ENCODE assay signal across 33 cellular contexts in the genomic region with DNA sequence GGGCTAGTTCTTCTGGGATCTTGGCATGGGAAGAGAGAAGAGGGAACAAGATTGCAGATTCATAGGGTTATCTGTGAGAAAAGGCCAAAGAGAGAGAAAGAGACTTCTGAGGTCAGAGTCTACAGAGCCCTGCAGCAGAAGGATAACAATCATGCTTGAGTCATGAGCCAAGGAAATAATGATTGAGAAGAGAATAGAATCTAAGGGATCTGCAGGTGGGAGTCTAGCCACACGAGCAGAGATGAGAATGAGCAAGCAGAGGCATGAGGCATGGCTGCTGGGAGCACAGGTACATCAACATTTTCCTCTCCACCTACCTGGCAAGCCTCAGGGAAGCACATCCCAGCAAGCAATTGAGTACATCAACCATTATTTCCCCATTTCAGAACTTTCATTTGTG.
"Had no signal": no experiment of that assay in that cellular context is flagged by ENCODE, and none has a peak within 500 bp of the region (broad histone marks: within the 10 kb centered on the region; RNA-seq: fewer than 3 reads in every experiment).

No MANE protein-coding gene starts in this region.

- ATAC-seq: activated naive CD4-positive, alpha-beta T cell treated with anti-CD3 and anti-CD28 coated beads, Interleukin-2, amount 50 U/mL, for 72 hours; activated naive CD8-positive, alpha-beta T cell treated with anti-CD3 and anti-CD28 coated beads, Interleukin-2, amount 50 U/mL, for 24 hours; activated T-cell treated with anti-CD3 and anti-CD28 coated beads, Interleukin-2, amount 50 U/mL, for 4 hours; activated T-cell treated with anti-CD3 and anti-CD28 coated beads, Interleukin-2, amount 50 U/mL, for 72 hours; activated T-helper 17 cell treated with anti-CD3 and anti-CD28 coated beads, Interleukin-2, amount 50 U/mL, for 72 hours; body of pancreas had no signal

- DNase-seq: activated effector memory CD4-positive, alpha-beta T cell treated with anti-CD3 and anti-CD28 coated beads, Interleukin-2, amount 50 U/mL, for 16 hours; activated effector memory CD4-positive, alpha-beta T cell treated with Interleukin-2 at 50 U/mL for 16 hours; activated gamma-delta T cell; activated gamma-delta T cell treated with Interleukin-2 at 50 U/mL for 16 hours; activated naive CD4-positive, alpha-beta T cell; activated naive CD4-positive, alpha-beta T cell treated with anti-CD3 and anti-CD28 coated beads for 36 hours; activated naive CD4-positive, alpha-beta T cell treated with anti-CD3 and anti-CD28 coated beads, Interleukin-2, amount 10 ng/mL, durations not matched to agents 7 days and 5 days; activated naive CD4-positive, alpha-beta T cell treated with anti-CD3 and anti-CD28 coated beads, Interleukin-2, amount 50 U/mL, for 16 hours; activated naive CD4-positive, alpha-beta T cell treated with Interleukin-2 at 50 U/mL for 16 hours; activated naive CD8-positive, alpha-beta T cell treated with anti-CD3 and anti-CD28 coated beads for 36 hours; activated naive CD8-positive, alpha-beta T cell treated with anti-CD3 and anti-CD28 coated beads, Interleukin-2, amount 10 ng/mL, durations not matched to agents 7 days and 5 days; activated naive CD8-positive, alpha-beta T cell treated with anti-CD3 and anti-CD28 coated beads, Interleukin-2, amount 50 U/mL, for 24 hours; activated T-cell treated with anti-CD3 and anti-CD28 coated beads, Interleukin-2, amount 50 U/mL, for 1 hour; activated T-cell treated with anti-CD3 and anti-CD28 coated beads, Interleukin-2, amount 50 U/mL, for 24 hours; activated T-cell treated with anti-CD3 and anti-CD28 coated beads, Interleukin-2, amount 50 U/mL, for 4 hours; activated T-cell treated with anti-CD3 and anti-CD28 coated beads, Interleukin-2, amount 50 U/mL, for 48 hours; activated T-cell treated with anti-CD3 and anti-CD28 coated beads, Interleukin-2, amount 50 U/mL, for 72 hours; adrenal gland; amniotic stem cell; amygdala; anterior cingulate cortex; aorta; body of pancreas; brain microvascular endothelial cell; caudate nucleus; central memory CD4-positive, alpha-beta T cell; cerebellar nuclear complex had no signal

- H3K4me1 ChIP-seq: adrenal gland, ascending aorta, body of pancreas, breast epithelium had no signal

- H3K27ac ChIP-seq: adrenal gland, ascending aorta, body of pancreas, brain microvascular endothelial cell, breast epithelium, cardiac muscle cell had no signal

- H3K4me3 ChIP-seq: adrenal gland, ascending aorta, body of pancreas, breast epithelium, cardiac muscle cell had no signal

- FAIRE-seq: astrocyte had no signal

- H3K27me3 ChIP-seq: adrenal gland, ascending aorta, body of pancreas, brain microvascular endothelial cell, breast epithelium, cardiac muscle cell had no signal

- H3K36me3 ChIP-seq: adrenal gland, ascending aorta, brain microvascular endothelial cell, breast epithelium, cardiac muscle cell had no signal

- H3K9me3 ChIP-seq: adrenal gland, ascending aorta, body of pancreas, breast epithelium had no signal
